In genomic region chr10:124418726-124419501, GRCh38 we compare ENCODE assay signal across 8 cellular contexts. TPM values are rescaled to one million over a fixed set of nuclear protein-coding genes. Genes with fewer than 3 reads are reported as not detected.
DNase-seq lines count a peak whose midpoint lies in the region; ATAC-seq and TF ChIP-seq lines count a peak whose summit lies in the region.

Gene OAT (minus strand): TSS chr10:124418923. CDS start chr10:124412171, 6,752 bp downstream.

- ATAC-seq in GM21737 (IDR thresholded peaks at IDR 0.05; ENCODE audit: unreplicated experiment): peak; percentile 96
- ATAC-seq in activated T-cell treated with anti-CD3 and anti-CD28 coated beads, Interleukin-2, amount 50 U/mL, for 72 hours (replicated peaks in 1 of 2): peak; percentile 95 to 96
- peak; percentile 99 for ATAC-seq in esophagus mucosa

- peak within 1 kb of the TSS; percentile 55 for H3K9ac ChIP-seq in KMS-11
- H3K9ac ChIP-seq in muscle layer of colon (ENCODE audit: low read length): peak within 1 kb of the TSS; percentile 68

- H3K79me2 ChIP-seq in KMS-11 (ENCODE audit: insufficient read depth, low read depth): peaks cover 28% of the 10 kb centered on the region

- H3K4me2 ChIP-seq in KMS-11: peak within 1 kb of the TSS; percentile 83

- no peaks in the 10 kb centered on the region for H3K9me3 ChIP-seq in muscle layer of colon (ENCODE audit: low read length)

- H3K27me3 ChIP-seq in KMS-11 (ENCODE audit: insufficient read depth, low read depth) (no peaks in the 10 kb centered on the region), muscle layer of colon (ENCODE audit: control insufficient read depth in 1 of 2, insufficient read depth in 2 of 2, low read length in 2 of 2) (no peaks in the 10 kb centered on the region)

- H4K20me1 ChIP-seq in KMS-11 (ENCODE audit: insufficient read depth): no peaks in the 10 kb centered on the region

- DNase-seq in DMS53 treated with DMSO at 0.1 percent for 48 hours (lab: John Stamatoyannopoulos, UW; ENCODE audit: unreplicated experiment): peak; percentile 95
- DNase-seq in RKO (ENCODE audit: low spot score): peak; percentile 95
- DNase-seq in activated T-cell treated with anti-CD3 and anti-CD28 coated beads, Interleukin-2, amount 50 U/mL, for 72 hours: peak; percentile 98 to 99
- DNase-seq in stimulated activated CD8-positive, alpha-beta memory T cell treated with anti-CD3 and anti-CD28 coated beads, Interleukin-7, amount 100 ng/mL, for 1 hour (ENCODE audit: low read depth in 2 of 2): peak; percentile 89 to 92

- H3K4me3 ChIP-seq in KMS-11 (IDR thresholded peaks at IDR 0.05; ENCODE audit: insufficient read depth, low read depth, low read length) (no peak within 1 kb of the TSS), muscle layer of colon (ENCODE audit: low read depth in 1 of 2, low read length in 2 of 2) (peak within 1 kb of the TSS; percentile 60 to 75)

- peak within 1 kb of the TSS; percentile 54 for H3K27ac ChIP-seq in KMS-11
- H3K27ac ChIP-seq in muscle layer of colon (ENCODE audit: low read depth, low read length): peak within 1 kb of the TSS; percentile 97

- peak within 1 kb of the TSS; percentile 73 for H2AFZ ChIP-seq in KMS-11 (ENCODE audit: low read depth)

- no peaks in the 10 kb centered on the region for H3K9me3 Mint-ChIP-seq in activated T-cell treated with anti-CD3 and anti-CD28 coated beads, Interleukin-2, amount 50 U/mL, for 72 hours

- H3K27ac Mint-ChIP-seq in activated T-cell treated with anti-CD3 and anti-CD28 coated beads, Interleukin-2, amount 50 U/mL, for 72 hours: peak within 1 kb of the TSS; percentile 60

- TF ChIP-seq CTCF in KMS-11 (conservative IDR thresholded peaks at IDR 0.05; ENCODE audit: low read depth, low read length): no peak

- H3K4me1 Mint-ChIP-seq in activated T-cell treated with anti-CD3 and anti-CD28 coated beads, Interleukin-2, amount 50 U/mL, for 72 hours (ENCODE audit: low read depth): peaks cover 27% of the 10 kb centered on the region

- H3K36me3 ChIP-seq in KMS-11 (ENCODE audit: insufficient read depth) (no peaks in the 10 kb centered on the region), muscle layer of colon (ENCODE audit: insufficient read depth, low read length) (no peaks in the 10 kb centered on the region)

- H3K36me3 Mint-ChIP-seq in activated T-cell treated with anti-CD3 and anti-CD28 coated beads, Interleukin-2, amount 50 U/mL, for 72 hours (ENCODE audit: insufficient read depth in 2 of 2): no peaks in the 10 kb centered on the region

- peaks cover 8% of the 10 kb centered on the region for H3K27me3 Mint-ChIP-seq in activated T-cell treated with anti-CD3 and anti-CD28 coated beads, Interleukin-2, amount 50 U/mL, for 72 hours (ENCODE audit: low read depth)

- H3K4me1 ChIP-seq in KMS-11 (ENCODE audit: low read depth, poor library complexity, severe bottlenecking) (peaks cover 21% of the 10 kb centered on the region), muscle layer of colon (ENCODE audit: insufficient read depth, low read length) (peaks cover 37% of the 10 kb centered on the region)

- H3K4me3 Mint-ChIP-seq in activated T-cell treated with anti-CD3 and anti-CD28 coated beads, Interleukin-2, amount 50 U/mL, for 72 hours: peak within 1 kb of the TSS; percentile 87 to 89

RNA-seq across cellular contexts. Expression of gene OAT, which starts in this region (rescaled TPM):
- 10 to 100 TPM; 29.5 to 34.3 TPM for total RNA-seq in activated T-cell treated with anti-CD3 and anti-CD28 coated beads, Interleukin-2, amount 50 U/mL, for 72 hours
- 104 TPM for total RNA-seq in esophagus mucosa
